ENCODE assay signal across 8 cellular contexts in the genomic region with DNA sequence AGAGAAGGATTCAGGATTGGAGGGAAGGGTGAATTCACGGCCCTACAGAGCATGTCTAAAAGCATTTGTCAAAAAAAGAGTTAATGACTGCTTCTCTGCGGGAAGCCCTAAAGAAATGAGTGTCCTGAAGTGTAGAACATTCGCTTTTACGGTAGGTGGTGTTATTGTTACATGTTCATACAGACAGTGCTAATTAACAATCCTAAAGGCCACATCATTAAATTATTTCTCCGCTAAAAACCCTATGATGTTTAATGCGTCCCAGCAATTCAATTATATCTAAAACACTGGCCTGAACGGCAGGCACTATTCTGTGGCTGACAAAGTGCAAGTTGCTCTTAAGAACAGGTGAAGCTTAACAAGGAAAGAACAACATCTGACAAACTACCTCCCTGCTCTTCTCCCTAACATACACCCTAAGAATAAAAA.
DNase-seq lines count a peak whose midpoint lies in the region; ATAC-seq and TF ChIP-seq lines count a peak whose summit lies in the region.

No MANE protein-coding gene starts in this region.

- no peaks in the 10 kb centered on the region for H3K9me3 ChIP-seq in ectodermal cell (ENCODE audit: control insufficient read depth, low read length)
- H3K9me3 ChIP-seq in mucosa of descending colon = peaks cover 6% of the 10 kb centered on the region
- no peaks in the 10 kb centered on the region for H3K9me3 ChIP-seq in CD8-positive, alpha-beta memory T cell (ENCODE audit: low read length)

- H3K27me3 ChIP-seq in ectodermal cell (ENCODE audit: control insufficient read depth, insufficient read depth, low read length, poor library complexity, severe bottlenecking) = peaks cover 9% of the 10 kb centered on the region
- no peaks in the 10 kb centered on the region for H3K27me3 ChIP-seq in CD8-positive, alpha-beta memory T cell (ENCODE audit: insufficient read depth, low read length, poor library complexity, severe bottlenecking)

- no peak overlapping the region for H3K4me3 ChIP-seq in ectodermal cell (ENCODE audit: insufficient read depth, low read depth, low read length)
- H3K4me3 ChIP-seq in mucosa of descending colon = no peak overlapping the region
- no peak overlapping the region for H3K4me3 ChIP-seq in CD8-positive, alpha-beta memory T cell (ENCODE audit: low read length)

- WGBS in ectodermal cell, 2 experiments = 6 to 9% methylated on average over 6 to 7 of the region's 7 CpGs

- H3K27ac ChIP-seq in ectodermal cell (ENCODE audit: insufficient read depth, low read depth, low read length, poor library complexity, severe bottlenecking) = peak overlapping the region; percentile 12
- H3K27ac ChIP-seq in CD8-positive, alpha-beta memory T cell (ENCODE audit: low read depth, low read length) = no peak overlapping the region

- TF ChIP-seq CTCF in mucosa of descending colon (IDR thresholded peaks at IDR 0.05) = no peak

- intact Hi-C loops in mucosa of descending colon (cut with DNase I, micrococcal nuclease) = no loop called here
- intact Hi-C loops in activated CD4-positive, alpha-beta T cell treated with anti-CD3 and anti-CD28 coated beads, Interleukin-2, amount 10 ng/mL, durations not matched to agents 24 days and 14 days (cut with micrococcal nuclease) = no loop called here

- H3K4me1 Mint-ChIP-seq in CD8-positive, alpha-beta memory T cell = no peaks in the 10 kb centered on the region
- H3K4me1 Mint-ChIP-seq in activated CD4-positive, alpha-beta T cell treated with anti-CD3 and anti-CD28 coated beads, Interleukin-2, amount 10 ng/mL, durations not matched to agents 24 days and 14 days = no peaks in the 10 kb centered on the region

- H3K4me1 ChIP-seq in ectodermal cell (ENCODE audit: control insufficient read depth, insufficient read depth, low read length) (peaks cover 28% of the 10 kb centered on the region), mucosa of descending colon (ENCODE audit: low read depth) (no peaks in the 10 kb centered on the region)
- no peaks in the 10 kb centered on the region for H3K4me1 ChIP-seq in CD8-positive, alpha-beta memory T cell (ENCODE audit: insufficient read depth, low read length)

- H3K4me3 Mint-ChIP-seq in CD8-positive, alpha-beta memory T cell = no peak overlapping the region
- no peak overlapping the region for H3K4me3 Mint-ChIP-seq in activated CD4-positive, alpha-beta T cell treated with anti-CD3 and anti-CD28 coated beads, Interleukin-2, amount 10 ng/mL, durations not matched to agents 24 days and 14 days

- peaks cover 0 to 18% (median 13%) of the 10 kb centered on the region in 5 donors for H3K9me3 Mint-ChIP-seq in CD8-positive, alpha-beta memory T cell
- peaks cover 8% of the 10 kb centered on the region for H3K9me3 Mint-ChIP-seq in activated CD4-positive, alpha-beta T cell treated with anti-CD3 and anti-CD28 coated beads, Interleukin-2, amount 10 ng/mL, durations not matched to agents 24 days and 14 days

- peaks cover 8 to 32% of the 10 kb centered on the region in 2 donors for H3K27me3 Mint-ChIP-seq in CD8-positive, alpha-beta memory T cell
- H3K27me3 Mint-ChIP-seq in activated CD4-positive, alpha-beta T cell treated with anti-CD3 and anti-CD28 coated beads, Interleukin-2, amount 10 ng/mL, durations not matched to agents 24 days and 14 days = peaks cover 7% of the 10 kb centered on the region

- peaks cover 0 to 6% (median 0%) of the 10 kb centered on the region in 3 donors for H3K36me3 Mint-ChIP-seq in CD8-positive, alpha-beta memory T cell
- no peaks in the 10 kb centered on the region for H3K36me3 Mint-ChIP-seq in activated CD4-positive, alpha-beta T cell treated with anti-CD3 and anti-CD28 coated beads, Interleukin-2, amount 10 ng/mL, durations not matched to agents 24 days and 14 days (ENCODE audit: low read depth)

- H3K27ac Mint-ChIP-seq in CD8-positive, alpha-beta memory T cell = no peak overlapping the region
- H3K27ac Mint-ChIP-seq in activated CD4-positive, alpha-beta T cell treated with anti-CD3 and anti-CD28 coated beads, Interleukin-2, amount 10 ng/mL, durations not matched to agents 24 days and 14 days = no peak overlapping the region

- ATAC-seq in mucosa of descending colon (peak; percentile 45), GM21367 (IDR thresholded peaks at IDR 0.05; ENCODE audit: unreplicated experiment) (no peak)

- no peaks in the 10 kb centered on the region for H3K36me3 ChIP-seq in ectodermal cell (ENCODE audit: control insufficient read depth, insufficient read depth, low read length)
- no peaks in the 10 kb centered on the region for H3K36me3 ChIP-seq in mucosa of descending colon (ENCODE audit: low read depth)
- H3K36me3 ChIP-seq in CD8-positive, alpha-beta memory T cell (ENCODE audit: insufficient read depth, low read length) = no peaks in the 10 kb centered on the region

- DNase-seq in COR-L47 (lab: John Stamatoyannopoulos, UW) (peak; percentile 18), NCI-H526 (lab: John Stamatoyannopoulos, UW) (peak; percentile 21 to 39), mucosa of descending colon (no peak), NCI-H146 (lab: John Stamatoyannopoulos, UW) (no peak)
- DNase-seq in CD8-positive, alpha-beta memory T cell = no peak
- no peak for DNase-seq in activated CD4-positive, alpha-beta T cell treated with anti-CD3 and anti-CD28 coated beads, Interleukin-2, amount 10 ng/mL, durations not matched to agents 24 days and 14 days

- CTCF ChIA-PET in CD8-positive, alpha-beta memory T cell (lab: Charles Lee) = no interaction called here

- POLR2A ChIA-PET in CD8-positive, alpha-beta memory T cell (lab: Charles Lee) = no interaction called here

Comparison
In these comparisons a context has a peak if more than half of its experiments do, and no peak if none do; other contexts are left out.
1. DNase-seq: peak in COR-L47 (single experiment) and NCI-H526 (2 of 2); none in mucosa of descending colon (0 of 3), CD8-positive, alpha-beta memory T cell (0 of 5), activated CD4-positive, alpha-beta T cell treated with anti-CD3 and anti-CD28 coated beads, Interleukin-2, amount 10 ng/mL, durations not matched to agents 24 days and 14 days (single experiment) and NCI-H146 (single experiment).